1 cellular context compared by ENCODE assay signal in the genomic region with DNA sequence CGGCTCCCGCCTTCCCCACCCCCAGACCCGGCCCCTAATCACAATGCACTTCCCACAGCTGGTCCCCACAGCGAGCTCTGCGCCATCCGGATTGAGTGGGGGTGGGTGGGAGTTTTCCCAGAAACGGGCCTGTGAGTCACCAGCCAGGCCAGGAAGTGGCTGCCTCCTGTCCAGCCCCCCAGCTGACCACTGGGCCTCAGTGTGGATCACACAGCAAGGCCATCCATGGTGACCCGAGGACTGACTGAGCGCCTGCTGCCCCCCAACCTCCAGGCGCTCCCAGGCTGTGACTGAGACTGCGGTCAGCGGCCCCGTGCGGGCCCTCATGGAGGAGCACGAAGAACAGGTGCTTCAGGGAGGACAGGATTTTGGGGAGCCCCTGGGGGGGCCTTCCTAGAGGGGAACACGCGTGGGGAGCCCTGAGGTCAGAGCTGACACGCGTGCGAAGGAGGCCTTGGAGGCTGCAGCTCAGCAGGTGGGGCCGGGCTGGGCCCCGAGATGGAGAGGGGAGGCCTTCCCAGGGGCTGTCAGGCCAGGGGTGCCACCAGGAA.
TF ChIP-seq lines count a peak whose summit lies in the region.

No MANE protein-coding gene starts in this region.

TF ChIP-seq in K562, 482 proteins besides CTCF, POLR2A, EP300 and RAD21 (continued from another document):
- TF ChIP-seq, protein P1, sequence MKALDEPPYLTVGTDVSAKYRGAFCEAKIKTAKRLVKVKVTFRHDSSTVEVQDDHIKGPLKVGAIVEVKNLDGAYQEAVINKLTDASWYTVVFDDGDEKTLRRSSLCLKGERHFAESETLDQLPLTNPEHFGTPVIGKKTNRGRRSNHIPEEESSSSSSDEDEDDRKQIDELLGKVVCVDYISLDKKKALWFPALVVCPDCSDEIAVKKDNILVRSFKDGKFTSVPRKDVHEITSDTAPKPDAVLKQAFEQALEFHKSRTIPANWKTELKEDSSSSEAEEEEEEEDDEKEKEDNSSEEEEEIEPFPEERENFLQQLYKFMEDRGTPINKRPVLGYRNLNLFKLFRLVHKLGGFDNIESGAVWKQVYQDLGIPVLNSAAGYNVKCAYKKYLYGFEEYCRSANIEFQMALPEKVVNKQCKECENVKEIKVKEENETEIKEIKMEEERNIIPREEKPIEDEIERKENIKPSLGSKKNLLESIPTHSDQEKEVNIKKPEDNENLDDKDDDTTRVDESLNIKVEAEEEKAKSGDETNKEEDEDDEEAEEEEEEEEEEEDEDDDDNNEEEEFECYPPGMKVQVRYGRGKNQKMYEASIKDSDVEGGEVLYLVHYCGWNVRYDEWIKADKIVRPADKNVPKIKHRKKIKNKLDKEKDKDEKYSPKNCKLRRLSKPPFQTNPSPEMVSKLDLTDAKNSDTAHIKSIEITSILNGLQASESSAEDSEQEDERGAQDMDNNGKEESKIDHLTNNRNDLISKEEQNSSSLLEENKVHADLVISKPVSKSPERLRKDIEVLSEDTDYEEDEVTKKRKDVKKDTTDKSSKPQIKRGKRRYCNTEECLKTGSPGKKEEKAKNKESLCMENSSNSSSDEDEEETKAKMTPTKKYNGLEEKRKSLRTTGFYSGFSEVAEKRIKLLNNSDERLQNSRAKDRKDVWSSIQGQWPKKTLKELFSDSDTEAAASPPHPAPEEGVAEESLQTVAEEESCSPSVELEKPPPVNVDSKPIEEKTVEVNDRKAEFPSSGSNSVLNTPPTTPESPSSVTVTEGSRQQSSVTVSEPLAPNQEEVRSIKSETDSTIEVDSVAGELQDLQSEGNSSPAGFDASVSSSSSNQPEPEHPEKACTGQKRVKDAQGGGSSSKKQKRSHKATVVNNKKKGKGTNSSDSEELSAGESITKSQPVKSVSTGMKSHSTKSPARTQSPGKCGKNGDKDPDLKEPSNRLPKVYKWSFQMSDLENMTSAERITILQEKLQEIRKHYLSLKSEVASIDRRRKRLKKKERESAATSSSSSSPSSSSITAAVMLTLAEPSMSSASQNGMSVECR (CRISPR knock-in tag; IDR thresholded peaks at IDR 0.05) = peak; percentile 58; the same call in 1 of the 2 replicates
- TF ChIP-seq, protein P2, sequence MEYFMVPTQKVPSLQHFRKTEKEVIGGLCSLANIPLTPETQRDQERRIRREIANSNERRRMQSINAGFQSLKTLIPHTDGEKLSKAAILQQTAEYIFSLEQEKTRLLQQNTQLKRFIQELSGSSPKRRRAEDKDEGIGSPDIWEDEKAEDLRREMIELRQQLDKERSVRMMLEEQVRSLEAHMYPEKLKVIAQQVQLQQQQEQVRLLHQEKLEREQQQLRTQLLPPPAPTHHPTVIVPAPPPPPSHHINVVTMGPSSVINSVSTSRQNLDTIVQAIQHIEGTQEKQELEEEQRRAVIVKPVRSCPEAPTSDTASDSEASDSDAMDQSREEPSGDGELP (CRISPR knock-in tag; IDR thresholded peaks at IDR 0.05; ENCODE audit: borderline replicate concordance) = peak; percentile 97
- TF ChIP-seq RCOR1 (IDR thresholded peaks at IDR 0.05; ENCODE audit: borderline replicate concordance in 1 of 2, low read depth in 2 of 2, low read length in 2 of 2) (peak in 1 of 2 experiments; percentile 54; a peak in 1 of 4 replicates), ETV5 (CRISPR knock-in tag; IDR thresholded peaks at IDR 0.05; ENCODE audit: low read depth) (peak; percentile 93), SP1 (CRISPR knock-in tag; IDR thresholded peaks at IDR 0.05) (no peak), CHD2 (IDR thresholded peaks at IDR 0.05; ENCODE audit: low read depth, low read length) (no peak), ZBTB1 (CRISPR knock-in tag; IDR thresholded peaks at IDR 0.05; ENCODE audit: borderline replicate concordance, low read depth) (no peak), MYC (IDR thresholded peaks at IDR 0.05; ENCODE audit: low read depth, low read length) (0 out of 2 replicates have a peak, but pooled peaks have one; percentile 40), MYC (CRISPR knock-in tag; IDR thresholded peaks at IDR 0.05; ENCODE audit: borderline replicate concordance, low read depth) (0 out of 2 replicates have a peak, but pooled peaks have one; percentile 15), EGR1 (conservative IDR thresholded peaks at IDR 0.05) (peak; percentile 91), FOS (IDR thresholded peaks at IDR 0.05; ENCODE audit: extremely low read depth, insufficient read length) (peak; percentile 40), ZSCAN32 (CRISPR knock-in tag; IDR thresholded peaks at IDR 0.05) (no peak), SMARCA4 (IDR thresholded peaks at IDR 0.05) (peak; percentile 79), ZNF24 (IDR thresholded peaks at IDR 0.05) (peak; percentile 44; the same call in 1 of the 2 replicates), GABPA (tag; conservative IDR thresholded peaks at IDR 0.05; ENCODE audit: low read depth) (peak; percentile 52), GABPB1 (CRISPR knock-in tag; IDR thresholded peaks at IDR 0.05) (peak; percentile 49), CBFA2T3 (IDR thresholded peaks at IDR 0.05) (peak; percentile 71), DMBX1 (CRISPR knock-in tag; IDR thresholded peaks at IDR 0.05; ENCODE audit: borderline replicate concordance) (peak; percentile 19; the same call in 1 of the 2 replicates), ZNF316 (IDR thresholded peaks at IDR 0.05) (no peak), NR2C2 (CRISPR knock-in tag; IDR thresholded peaks at IDR 0.05) (no peak), NR2C2 (tag; IDR thresholded peaks at IDR 0.05) (peak; percentile 62; the same call in 1 of the 2 replicates)
- TF ChIP-seq, protein P3, sequence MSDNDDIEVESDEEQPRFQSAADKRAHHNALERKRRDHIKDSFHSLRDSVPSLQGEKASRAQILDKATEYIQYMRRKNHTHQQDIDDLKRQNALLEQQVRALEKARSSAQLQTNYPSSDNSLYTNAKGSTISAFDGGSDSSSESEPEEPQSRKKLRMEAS (CRISPR knock-in tag; IDR thresholded peaks at IDR 0.05) = peak; percentile 77
- TF ChIP-seq, protein P4, sequence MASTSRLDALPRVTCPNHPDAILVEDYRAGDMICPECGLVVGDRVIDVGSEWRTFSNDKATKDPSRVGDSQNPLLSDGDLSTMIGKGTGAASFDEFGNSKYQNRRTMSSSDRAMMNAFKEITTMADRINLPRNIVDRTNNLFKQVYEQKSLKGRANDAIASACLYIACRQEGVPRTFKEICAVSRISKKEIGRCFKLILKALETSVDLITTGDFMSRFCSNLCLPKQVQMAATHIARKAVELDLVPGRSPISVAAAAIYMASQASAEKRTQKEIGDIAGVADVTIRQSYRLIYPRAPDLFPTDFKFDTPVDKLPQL (IDR thresholded peaks at IDR 0.05; ENCODE audit: extremely low read depth, insufficient read length) = no peak
- TF ChIP-seq, protein P5, sequence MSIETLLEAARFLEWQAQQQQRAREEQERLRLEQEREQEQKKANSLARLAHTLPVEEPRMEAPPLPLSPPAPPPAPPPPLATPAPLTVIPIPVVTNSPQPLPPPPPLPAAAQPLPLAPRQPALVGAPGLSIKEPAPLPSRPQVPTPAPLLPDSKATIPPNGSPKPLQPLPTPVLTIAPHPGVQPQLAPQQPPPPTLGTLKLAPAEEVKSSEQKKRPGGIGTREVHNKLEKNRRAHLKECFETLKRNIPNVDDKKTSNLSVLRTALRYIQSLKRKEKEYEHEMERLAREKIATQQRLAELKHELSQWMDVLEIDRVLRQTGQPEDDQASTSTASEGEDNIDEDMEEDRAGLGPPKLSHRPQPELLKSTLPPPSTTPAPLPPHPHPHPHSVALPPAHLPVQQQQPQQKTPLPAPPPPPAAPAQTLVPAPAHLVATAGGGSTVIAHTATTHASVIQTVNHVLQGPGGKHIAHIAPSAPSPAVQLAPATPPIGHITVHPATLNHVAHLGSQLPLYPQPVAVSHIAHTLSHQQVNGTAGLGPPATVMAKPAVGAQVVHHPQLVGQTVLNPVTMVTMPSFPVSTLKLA (conservative IDR thresholded peaks at IDR 0.05) = peak in 1 of 2 experiments; percentile 62; a peak in 2 of 4 replicates
